20 cellular contexts compared by ENCODE assay signal in genomic region chr16:85400305-85401205, GRCh38.
DNase-seq lines count a peak whose midpoint lies in the region; ATAC-seq, FAIRE-seq and TF ChIP-seq lines count a peak whose summit lies in the region.
"Had no signal": no experiment of that assay in that cellular context is flagged by ENCODE, and none has a peak within 500 bp of the region (broad histone marks: within the 10 kb centered on the region; RNA-seq: fewer than 3 reads in every experiment).

No MANE protein-coding gene starts in this region.

- no peak overlapping the region for H3K4me3 ChIP-seq in HEK293 (ENCODE audit: low read depth, low read length)
- no peak overlapping the region for H3K4me3 ChIP-seq in endothelial cell of umbilical vein (replicated peaks in 1 of 3; ENCODE audit: insufficient read depth in 1 of 3, low read depth in 1 of 3, low read length in 3 of 3)
- H3K4me3 ChIP-seq in pancreas: no peak overlapping the region
- no peak overlapping the region for H3K4me3 ChIP-seq in ascending aorta
- no peak overlapping the region for H3K4me3 ChIP-seq in esophagus squamous epithelium

- intact Hi-C loops in CD14-positive monocyte (cut with micrococcal nuclease): no loop called here
- intact Hi-C loops in endothelial cell of umbilical vein (cut with micrococcal nuclease): no loop called here
- intact Hi-C loops in pancreas (cut with DNase I): no loop called here
- intact Hi-C loops in ascending aorta (cut with DNase I): no loop called here
- intact Hi-C loops in esophagus squamous epithelium (cut with DNase I): no loop called here

- no peak for ATAC-seq in pancreas
- ATAC-seq: HCT116; naive thymus-derived CD4-positive, alpha-beta T cell; stimulated activated effector memory CD8-positive, alpha-beta T cell treated with anti-CD3 and anti-CD28 coated beads, Interleukin-12 subunit alpha, Interleukin-12 subunit beta, amount 100 ng/mL, for 72 hours; T-cell had no signal

- no peaks in the 10 kb centered on the region for H4K20me1 ChIP-seq in endothelial cell of umbilical vein (replicated peaks; ENCODE audit: control insufficient read depth, extremely low read depth, insufficient read depth, low read length)

- CTCF ChIA-PET in HEK293 (lab: Yijun Ruan, JAX): interaction anchor here (1.0 kb wide), 2 partner anchors 24 to 215 kb away, joined by 3 to 6 read pairs; no protein-coding TSS in a partner anchor
- CTCF ChIA-PET in endothelial cell of umbilical vein (lab: Charles Lee): interaction anchor here (1.5 to 2.8 kb wide), 2 partner anchors 15 to 16 kb away, joined by 4 to 12 read pairs; no protein-coding TSS in a partner anchor

- H2AFZ ChIP-seq in endothelial cell of umbilical vein (ENCODE audit: low read depth, low read length): no peak overlapping the region
- H2AFZ ChIP-seq: parathyroid adenoma had no signal

- H3K9me1 ChIP-seq in endothelial cell of umbilical vein (replicated peaks; ENCODE audit: control insufficient read depth, extremely low read depth, insufficient read depth, low read length): no peaks in the 10 kb centered on the region

- H3K9me3 Mint-ChIP-seq in CD14-positive monocyte: no peaks in the 10 kb centered on the region
- H3K9me3 Mint-ChIP-seq: activated CD4-positive, alpha-beta T cell treated with anti-CD3 and anti-CD28 coated beads, Interleukin-2, amount 10 ng/mL, durations not matched to agents 24 days and 14 days; CD8-positive, alpha-beta memory T cell; naive thymus-derived CD4-positive, alpha-beta T cell; stimulated activated effector memory CD8-positive, alpha-beta T cell treated with anti-CD3 and anti-CD28 coated beads, Interleukin-12 subunit alpha, Interleukin-12 subunit beta, amount 100 ng/mL, for 72 hours; T-cell had no signal

- peak; percentile 32 for DNase-seq in CD14-positive monocyte (ENCODE audit: low spot score)
- DNase-seq in endothelial cell of umbilical vein (ENCODE audit: low read depth, low spot score): no peak
- peak in 4 of 6 donors; percentile 1 to 35 (median 8) for DNase-seq in pancreas
- DNase-seq in ascending aorta (ENCODE audit: low spot score in 2 of 2): no peak
- no peak for DNase-seq in esophagus squamous epithelium (lab: John Stamatoyannopoulos, UW)
- DNase-seq in GM03348 (ENCODE audit: low spot score): no peak
- DNase-seq: activated CD4-positive, alpha-beta T cell treated with anti-CD3 and anti-CD28 coated beads, Interleukin-2, amount 10 ng/mL, durations not matched to agents 24 days and 14 days; effector memory CD4-positive, alpha-beta T cell; NCI-H1092; NCI-H1930; NCI-H774; stimulated activated CD4-positive, alpha-beta T cell treated with anti-CD3 and anti-CD28 coated beads, Interleukin-1b, Interleukin-23, amount 100 ng/mL, for 48 hours had no signal

- H3K79me2 ChIP-seq in endothelial cell of umbilical vein (ENCODE audit: control insufficient read depth, insufficient read depth, low read length): no peaks in the 10 kb centered on the region

- FAIRE-seq in endothelial cell of umbilical vein (lab: Jason Lieb, UNC) (peak; percentile 46), pancreas (lab: Jason Lieb, UNC) (no peak)

- dilution Hi-C loops in endothelial cell of umbilical vein (cut with MboI; ENCODE audit: extremely low pct_ligation_motif_present, low sequenced_read_pairs): no loop called here

- TF ChIP-seq POLR2A in endothelial cell of umbilical vein (IDR thresholded peaks at IDR 0.05; ENCODE audit: low read depth, low read length) (no peak), esophagus squamous epithelium (IDR thresholded peaks at IDR 0.05) (no peak)

- peaks cover 13% of the 10 kb centered on the region for H3K4me1 ChIP-seq in HEK293 (ENCODE audit: control insufficient read depth, insufficient read depth, low read length)
- peaks cover 10% of the 10 kb centered on the region for H3K4me1 ChIP-seq in endothelial cell of umbilical vein (ENCODE audit: control insufficient read depth, extremely low read depth, insufficient read depth, low read length)
- no peaks in the 10 kb centered on the region for H3K4me1 ChIP-seq in pancreas
- peaks cover 8 to 9% of the 10 kb centered on the region in 2 donors for H3K4me1 ChIP-seq in ascending aorta
- peaks cover 9 to 22% (median 17%) of the 10 kb centered on the region in 3 donors for H3K4me1 ChIP-seq in esophagus squamous epithelium
- H3K4me1 ChIP-seq: parathyroid adenoma had no signal

- no peak overlapping the region for H3K4me2 ChIP-seq in endothelial cell of umbilical vein (ENCODE audit: insufficient read depth, low read length)

- H3K27ac ChIP-seq in HEK293 (ENCODE audit: extremely low read depth, low read depth, low read length) (no peak overlapping the region), endothelial cell of umbilical vein (ENCODE audit: insufficient read depth, low read depth, low read length) (no peak overlapping the region), pancreas (no peak overlapping the region), ascending aorta (no peak overlapping the region), esophagus squamous epithelium (no peak overlapping the region)
- H3K27ac ChIP-seq: parathyroid adenoma had no signal

- no peak overlapping the region for H3K27ac Mint-ChIP-seq in CD14-positive monocyte
- H3K27ac Mint-ChIP-seq: activated CD4-positive, alpha-beta T cell treated with anti-CD3 and anti-CD28 coated beads, Interleukin-2, amount 10 ng/mL, durations not matched to agents 24 days and 14 days; CD8-positive, alpha-beta memory T cell; naive thymus-derived CD4-positive, alpha-beta T cell; stimulated activated effector memory CD8-positive, alpha-beta T cell treated with anti-CD3 and anti-CD28 coated beads, Interleukin-12 subunit alpha, Interleukin-12 subunit beta, amount 100 ng/mL, for 72 hours; T-cell had no signal

- no peak overlapping the region for H3K9ac ChIP-seq in endothelial cell of umbilical vein (replicated peaks; ENCODE audit: extremely low read depth, insufficient read depth, low read length)
- H3K9ac ChIP-seq: parathyroid adenoma had no signal

- TF ChIP-seq CTCF in CD14-positive monocyte (IDR thresholded peaks at IDR 0.05): no peak
- no peak for TF ChIP-seq CTCF in HEK293 (tag by site-specific recombination; IDR thresholded peaks at IDR 0.05)
- TF ChIP-seq CTCF in endothelial cell of umbilical vein (IDR thresholded peaks at IDR 0.05; ENCODE audit: extremely low read depth in 1 of 2, insufficient read depth in 1 of 2, low read depth in 1 of 2, low read length in 2 of 2): no peak
- TF ChIP-seq CTCF in pancreas (IDR thresholded peaks at IDR 0.05): no peak
- no peak for TF ChIP-seq CTCF in ascending aorta (IDR thresholded peaks at IDR 0.05)
- no peak for TF ChIP-seq CTCF in esophagus squamous epithelium (IDR thresholded peaks at IDR 0.05)

- H3K4me1 Mint-ChIP-seq in CD14-positive monocyte: no peaks in the 10 kb centered on the region
- H3K4me1 Mint-ChIP-seq: activated CD4-positive, alpha-beta T cell treated with anti-CD3 and anti-CD28 coated beads, Interleukin-2, amount 10 ng/mL, durations not matched to agents 24 days and 14 days; CD8-positive, alpha-beta memory T cell; stimulated activated effector memory CD8-positive, alpha-beta T cell treated with anti-CD3 and anti-CD28 coated beads, Interleukin-12 subunit alpha, Interleukin-12 subunit beta, amount 100 ng/mL, for 72 hours; T-cell had no signal

- POLR2A ChIA-PET in HEK293 (lab: Yijun Ruan, JAX): no interaction called here
- POLR2A ChIA-PET in endothelial cell of umbilical vein (lab: Charles Lee): no interaction called here

- no peak overlapping the region for H3K4me3 Mint-ChIP-seq in CD14-positive monocyte
- H3K4me3 Mint-ChIP-seq: activated CD4-positive, alpha-beta T cell treated with anti-CD3 and anti-CD28 coated beads, Interleukin-2, amount 10 ng/mL, durations not matched to agents 24 days and 14 days; brain; CD8-positive, alpha-beta memory T cell; naive thymus-derived CD4-positive, alpha-beta T cell; stimulated activated effector memory CD8-positive, alpha-beta T cell treated with anti-CD3 and anti-CD28 coated beads, Interleukin-12 subunit alpha, Interleukin-12 subunit beta, amount 100 ng/mL, for 72 hours; T-cell had no signal

- H3K36me3 ChIP-seq in HEK293 (ENCODE audit: control insufficient read depth in 2 of 2, insufficient read depth in 1 of 2, low read length in 2 of 2) (no peaks in the 10 kb centered on the region), endothelial cell of umbilical vein (ENCODE audit: control insufficient read depth in 2 of 2, extremely low read depth in 1 of 2, insufficient read depth in 2 of 2, low read length in 2 of 2) (no peaks in the 10 kb centered on the region), pancreas (no peaks in the 10 kb centered on the region), ascending aorta (no peaks in the 10 kb centered on the region), esophagus squamous epithelium (no peaks in the 10 kb centered on the region)

- WGBS in pancreas, 2 donors: 89 to 91% methylated on average over 25 of the region's 25 CpGs
- 88 to 91% methylated on average over 11 to 17 of the region's 25 CpGs for WGBS in esophagus squamous epithelium, 2 donors

- H3K27me3 ChIP-seq in endothelial cell of umbilical vein (ENCODE audit: control insufficient read depth in 2 of 2, insufficient read depth in 2 of 2, low read length in 2 of 2): no peaks in the 10 kb centered on the region
- H3K27me3 ChIP-seq in pancreas: no peaks in the 10 kb centered on the region
- no peaks in the 10 kb centered on the region for H3K27me3 ChIP-seq in ascending aorta
- no peaks in the 10 kb centered on the region for H3K27me3 ChIP-seq in esophagus squamous epithelium

- no TSS peak for BruUV-seq in endothelial cell of umbilical vein (replicated peaks; lab: Mats Ljungman, UMichigan)

- H3K36me3 Mint-ChIP-seq in CD14-positive monocyte: no peaks in the 10 kb centered on the region
- H3K36me3 Mint-ChIP-seq: brain; CD8-positive, alpha-beta memory T cell; naive thymus-derived CD4-positive, alpha-beta T cell; stimulated activated effector memory CD8-positive, alpha-beta T cell treated with anti-CD3 and anti-CD28 coated beads, Interleukin-12 subunit alpha, Interleukin-12 subunit beta, amount 100 ng/mL, for 72 hours; T-cell had no signal

- H3K27me3 Mint-ChIP-seq in CD14-positive monocyte (ENCODE audit: low read depth in 3 of 3): peaks cover 13 to 17% (median 13%) of the 10 kb centered on the region in 3 donors
- H3K27me3 Mint-ChIP-seq: activated CD4-positive, alpha-beta T cell treated with anti-CD3 and anti-CD28 coated beads, Interleukin-2, amount 10 ng/mL, durations not matched to agents 24 days and 14 days; brain; naive thymus-derived CD4-positive, alpha-beta T cell; T-cell had no signal

- H3K9me3 ChIP-seq in HEK293 (ENCODE audit: control insufficient read depth, insufficient read depth, low read depth, low read length) (no peaks in the 10 kb centered on the region), endothelial cell of umbilical vein (replicated peaks; ENCODE audit: control insufficient read depth, insufficient read depth, low read length) (no peaks in the 10 kb centered on the region), pancreas (no peaks in the 10 kb centered on the region), ascending aorta (no peaks in the 10 kb centered on the region), esophagus squamous epithelium (no peaks in the 10 kb centered on the region)

TF ChIP-seq in HEK293, 187 proteins besides CTCF, POLR2A, EP300 and RAD21 (continues in another document):
- TF ChIP-seq ZNF169 (tag by site-specific recombination; IDR thresholded peaks at IDR 0.05): no peak

TF ChIP-seq in endothelial cell of umbilical vein, 7 proteins besides CTCF, POLR2A, EP300 and RAD21 (continues in another document):
- no peak for TF ChIP-seq FOS (IDR thresholded peaks at IDR 0.05; ENCODE audit: borderline replicate concordance, insufficient read depth, low read length)

Comparison
In these comparisons a context has a peak if more than half of its experiments do, and no peak if none do; other contexts are left out.
1. DNase-seq: peak in CD14-positive monocyte (single experiment) and pancreas (4 of 6); none in endothelial cell of umbilical vein (single experiment), ascending aorta (0 of 2), esophagus squamous epithelium (single experiment) and GM03348 (single experiment).